Comparison of ENCODE assay signal across 1 cellular context in genomic region chr2:112480540-112481049, GRCh38.
TF ChIP-seq lines count a peak whose summit lies in the region.

No MANE protein-coding gene starts in this region.

TF ChIP-seq in HCT116, 20 proteins besides CTCF, POLR2A, EP300 and RAD21 (continued from another document):
- TF ChIP-seq ATF3 (IDR thresholded peaks at IDR 0.05) (no peak), ZFX (IDR thresholded peaks at IDR 0.05) (no peak), EZH2 (IDR thresholded peaks at IDR 0.05) (no peak), ZBTB33 (IDR thresholded peaks at IDR 0.05; ENCODE audit: extremely low read depth, insufficient replicate concordance, low read length) (no peak), YY1 (IDR thresholded peaks at IDR 0.05; ENCODE audit: extremely low read depth, insufficient replicate concordance, low read depth, low read length) (no peak), CBX3 (IDR thresholded peaks at IDR 0.05; ENCODE audit: low read depth) (no peak; the same call in 1 of the 2 replicates), SP1 (IDR thresholded peaks at IDR 0.05; ENCODE audit: low read depth) (no peak), TCF7L2 (IDR thresholded peaks at IDR 0.05; ENCODE audit: borderline replicate concordance, extremely low read depth, insufficient read depth, insufficient read length) (no peak), ZNF274 (IDR thresholded peaks at IDR 0.05; ENCODE audit: low read depth, low read length) (no peak)
- TF ChIP-seq, protein P1, sequence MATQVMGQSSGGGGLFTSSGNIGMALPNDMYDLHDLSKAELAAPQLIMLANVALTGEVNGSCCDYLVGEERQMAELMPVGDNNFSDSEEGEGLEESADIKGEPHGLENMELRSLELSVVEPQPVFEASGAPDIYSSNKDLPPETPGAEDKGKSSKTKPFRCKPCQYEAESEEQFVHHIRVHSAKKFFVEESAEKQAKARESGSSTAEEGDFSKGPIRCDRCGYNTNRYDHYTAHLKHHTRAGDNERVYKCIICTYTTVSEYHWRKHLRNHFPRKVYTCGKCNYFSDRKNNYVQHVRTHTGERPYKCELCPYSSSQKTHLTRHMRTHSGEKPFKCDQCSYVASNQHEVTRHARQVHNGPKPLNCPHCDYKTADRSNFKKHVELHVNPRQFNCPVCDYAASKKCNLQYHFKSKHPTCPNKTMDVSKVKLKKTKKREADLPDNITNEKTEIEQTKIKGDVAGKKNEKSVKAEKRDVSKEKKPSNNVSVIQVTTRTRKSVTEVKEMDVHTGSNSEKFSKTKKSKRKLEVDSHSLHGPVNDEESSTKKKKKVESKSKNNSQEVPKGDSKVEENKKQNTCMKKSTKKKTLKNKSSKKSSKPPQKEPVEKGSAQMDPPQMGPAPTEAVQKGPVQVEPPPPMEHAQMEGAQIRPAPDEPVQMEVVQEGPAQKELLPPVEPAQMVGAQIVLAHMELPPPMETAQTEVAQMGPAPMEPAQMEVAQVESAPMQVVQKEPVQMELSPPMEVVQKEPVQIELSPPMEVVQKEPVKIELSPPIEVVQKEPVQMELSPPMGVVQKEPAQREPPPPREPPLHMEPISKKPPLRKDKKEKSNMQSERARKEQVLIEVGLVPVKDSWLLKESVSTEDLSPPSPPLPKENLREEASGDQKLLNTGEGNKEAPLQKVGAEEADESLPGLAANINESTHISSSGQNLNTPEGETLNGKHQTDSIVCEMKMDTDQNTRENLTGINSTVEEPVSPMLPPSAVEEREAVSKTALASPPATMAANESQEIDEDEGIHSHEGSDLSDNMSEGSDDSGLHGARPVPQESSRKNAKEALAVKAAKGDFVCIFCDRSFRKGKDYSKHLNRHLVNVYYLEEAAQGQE (IDR thresholded peaks at IDR 0.05; ENCODE audit: low read depth) = no peak
- TF ChIP-seq, protein P2, sequence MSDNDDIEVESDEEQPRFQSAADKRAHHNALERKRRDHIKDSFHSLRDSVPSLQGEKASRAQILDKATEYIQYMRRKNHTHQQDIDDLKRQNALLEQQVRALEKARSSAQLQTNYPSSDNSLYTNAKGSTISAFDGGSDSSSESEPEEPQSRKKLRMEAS (IDR thresholded peaks at IDR 0.05) = no peak
TF ChIP-seq in HCT116: peak in this region for 0.
